1 cellular context compared by ENCODE assay signal in the genomic region with DNA sequence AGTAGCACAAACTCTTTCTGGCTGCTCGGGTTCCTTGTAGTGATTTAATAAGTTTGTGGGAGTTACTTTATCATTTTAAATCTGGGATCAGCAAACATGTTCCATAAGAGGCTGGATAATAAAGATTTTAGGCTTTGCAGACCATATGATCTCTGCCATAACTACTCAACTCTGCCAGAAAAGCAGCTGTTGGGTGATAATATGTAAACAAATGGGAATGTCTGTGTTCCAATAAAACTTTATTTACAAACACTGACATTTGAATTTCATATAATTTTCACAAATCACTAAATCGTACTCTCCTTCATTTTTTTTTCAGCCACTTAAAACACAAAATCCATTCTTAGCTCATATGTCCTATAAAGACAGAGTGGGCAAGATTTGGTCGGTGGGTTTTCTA.
A peak's percentile ranks its signal among the peaks of the same experiment; 100 is the strongest.
TF ChIP-seq lines count a peak whose summit lies in the region.

No MANE protein-coding gene starts in this region.

TF ChIP-seq in HepG2, 621 proteins besides CTCF, POLR2A, EP300 and RAD21 (continued from another document):
- TF ChIP-seq ZBTB40 (IDR thresholded peaks at IDR 0.05) (peak; percentile 64), ZBTB40 (CRISPR knock-in tag; IDR thresholded peaks at IDR 0.05) (peak; percentile 71; the same call in 1 of the 2 replicates)
